9 cellular contexts compared by ENCODE assay signal in the genomic region with DNA sequence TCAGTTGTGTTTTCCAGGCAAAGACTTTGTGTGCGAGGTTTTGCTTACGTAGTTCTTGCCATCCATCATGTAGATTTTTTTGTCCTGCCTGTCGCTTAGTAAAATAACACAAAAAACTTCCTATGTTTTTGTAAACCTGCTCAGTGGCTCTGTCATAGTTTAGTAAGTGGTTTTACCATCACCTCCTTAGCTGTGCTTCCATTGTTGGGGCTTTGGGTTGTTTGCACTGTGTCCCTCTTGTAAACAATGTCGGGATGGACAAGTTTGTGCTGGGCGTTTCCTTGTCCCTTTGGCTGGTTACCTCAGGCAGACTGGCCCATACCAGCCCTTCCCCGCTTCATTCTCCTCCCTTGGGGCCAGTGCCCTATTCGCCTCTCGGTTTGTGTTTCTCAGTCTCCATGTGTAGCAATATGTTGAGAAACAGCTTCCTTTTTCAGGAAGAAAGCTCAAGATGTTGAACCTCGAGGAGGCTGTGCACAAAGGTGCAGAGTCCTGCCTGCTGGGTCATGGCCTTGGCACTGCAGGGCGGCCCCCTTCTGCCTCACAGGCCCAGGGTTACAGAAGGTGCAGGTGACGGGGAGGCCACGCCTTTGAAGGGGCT.
DNase-seq lines count a peak whose midpoint lies in the region; ATAC-seq, FAIRE-seq and TF ChIP-seq lines count a peak whose summit lies in the region.
"Had no signal": no experiment of that assay in that cellular context is flagged by ENCODE, and none has a peak within 500 bp of the region (broad histone marks: within the 10 kb centered on the region; RNA-seq: fewer than 3 reads in every experiment).

No MANE protein-coding gene starts in this region.

- H3K4me3 ChIP-seq in GM23338 (no peak overlapping the region), Peyer's patch (no peak overlapping the region), gastroesophageal sphincter (no peak overlapping the region), thyroid gland (replicated peaks in 1 of 3) (no peak overlapping the region)

- no peaks in the 10 kb centered on the region for H3K9me2 ChIP-seq in GM23338 (ENCODE audit: insufficient read depth)

- no peaks in the 10 kb centered on the region for H3K27me3 ChIP-seq in GM23338 (ENCODE audit: insufficient read depth)
- H3K27me3 ChIP-seq in Peyer's patch, result no peaks in the 10 kb centered on the region
- no peaks in the 10 kb centered on the region for H3K27me3 ChIP-seq in gastroesophageal sphincter
- no peaks in the 10 kb centered on the region for H3K27me3 ChIP-seq in thyroid gland

- H3K4me3 Mint-ChIP-seq in GM23338, result no peak overlapping the region

- no peak overlapping the region for H3K27ac ChIP-seq in GM23338 (ENCODE audit: low read depth)
- H3K27ac ChIP-seq in Peyer's patch, result peak overlapping the region in 3 of 4 donors; percentile 42 to 71 (median 62)
- H3K27ac ChIP-seq in gastroesophageal sphincter, result peak overlapping the region in 2 of 4 donors; percentile 17 to 40
- peak overlapping the region; percentile 60 to 65 (median 63) for H3K27ac ChIP-seq in thyroid gland

- intact Hi-C loops in thyroid gland (cut with DNase I), result no loop called here

- H3K4me2 ChIP-seq in GM23338, result peak overlapping the region; percentile 26; the same call in 1 of the 2 replicates

- no peaks in the 10 kb centered on the region for H3F3A ChIP-seq in GM23338 (replicated peaks; ENCODE audit: low read depth)

- H3K27ac Mint-ChIP-seq in GM23338, result peak overlapping the region; percentile 12; the same call in 1 of the 2 replicates

- DNase-seq in GM23338 (ENCODE audit: low spot score) (no peak), Peyer's patch (no peak), thyroid gland (no peak), RCC 7860 (ENCODE audit: low spot score) (no peak), NCI-H2171 (lab: John Stamatoyannopoulos, UW) (no peak)
- DNase-seq: hippocampal formation, MM.1S had no signal

- H3K9me3 Mint-ChIP-seq in GM23338, result no peaks in the 10 kb centered on the region

- TF ChIP-seq CTCF in GM23338 (conservative IDR thresholded peaks at IDR 0.05; ENCODE audit: low read depth in 2 of 2), result no peak
- no peak for TF ChIP-seq CTCF in Peyer's patch (IDR thresholded peaks at IDR 0.05)
- TF ChIP-seq CTCF in gastroesophageal sphincter (IDR thresholded peaks at IDR 0.05), result no peak
- no peak for TF ChIP-seq CTCF in thyroid gland (IDR thresholded peaks at IDR 0.05)

- H3K4me1 Mint-ChIP-seq in GM23338, result peaks cover 68% of the 10 kb centered on the region

- no peak for TF ChIP-seq EP300 in gastroesophageal sphincter (IDR thresholded peaks at IDR 0.05)

- H3K4me1 ChIP-seq in GM23338 (ENCODE audit: insufficient read depth) (peaks cover 28% of the 10 kb centered on the region), Peyer's patch (peaks cover 6 to 59% (median 8%) of the 10 kb centered on the region in 4 donors), gastroesophageal sphincter (peaks cover 0 to 45% (median 15%) of the 10 kb centered on the region in 3 donors), thyroid gland (peaks cover 32 to 85% of the 10 kb centered on the region in 2 donors)

- WGBS in gastroesophageal sphincter (ENCODE audit: low coverage in 1 of 2), 2 donors, result 33 to 58% methylated on average over 5 to 8 of the region's 12 CpGs
- 64 to 69% methylated on average over 9 to 12 of the region's 12 CpGs for WGBS in thyroid gland, 2 donors

- H3K27me3 Mint-ChIP-seq in GM23338 (ENCODE audit: insufficient read depth, low read depth, poor library complexity), result peaks cover 2% of the 10 kb centered on the region

- no peak for ATAC-seq in GM23338
- ATAC-seq in gastroesophageal sphincter, result peak; percentile 52
- ATAC-seq in GM21390 (IDR thresholded peaks at IDR 0.05; ENCODE audit: unreplicated experiment), result no peak

- peaks cover 91% of the 10 kb centered on the region for H3K79me2 ChIP-seq in GM23338 (replicated peaks; ENCODE audit: insufficient read depth)

- no peak overlapping the region for H2AFZ ChIP-seq in GM23338

- H3K36me3 ChIP-seq in GM23338 (ENCODE audit: insufficient read depth) (no peaks in the 10 kb centered on the region), Peyer's patch (no peaks in the 10 kb centered on the region), gastroesophageal sphincter (no peaks in the 10 kb centered on the region), thyroid gland (no peaks in the 10 kb centered on the region)

- no peak for FAIRE-seq in RCC 7860 (lab: Jason Lieb, UNC)

- TF ChIP-seq POLR2A in Peyer's patch (IDR thresholded peaks at IDR 0.05) (no peak), gastroesophageal sphincter (IDR thresholded peaks at IDR 0.05) (no peak), thyroid gland (IDR thresholded peaks at IDR 0.05) (no peak)

- H3K36me3 Mint-ChIP-seq in GM23338 (ENCODE audit: low read depth), result no peaks in the 10 kb centered on the region; the same call in 2 of the 3 replicates

- H3K9me3 ChIP-seq in Peyer's patch, result no peaks in the 10 kb centered on the region
- no peaks in the 10 kb centered on the region for H3K9me3 ChIP-seq in gastroesophageal sphincter
- H3K9me3 ChIP-seq in thyroid gland, result no peaks in the 10 kb centered on the region

- H4K20me1 ChIP-seq in GM23338 (replicated peaks; ENCODE audit: insufficient read depth), result peaks cover 3% of the 10 kb centered on the region; the same call in 1 of the 2 replicates

TF ChIP-seq in GM23338, 12 proteins besides CTCF, POLR2A, EP300 and RAD21 (continues in another document):
- TF ChIP-seq POLR2AphosphoS5 (IDR thresholded peaks at IDR 0.05; ENCODE audit: low read depth) (no peak), EZH2phosphoT487 (IDR thresholded peaks at IDR 0.05; ENCODE audit: unreplicated experiment) (no peak), CREB1 (CRISPR knock-in tag; IDR thresholded peaks at IDR 0.05; ENCODE audit: low read depth) (no peak), NANOG (IDR thresholded peaks at IDR 0.05; ENCODE audit: borderline replicate concordance) (no peak), STAT1 (IDR thresholded peaks at IDR 0.05; ENCODE audit: unreplicated experiment) (no peak), JUNB (IDR thresholded peaks at IDR 0.05; ENCODE audit: unreplicated experiment) (no peak)
- TF ChIP-seq, protein P1, sequence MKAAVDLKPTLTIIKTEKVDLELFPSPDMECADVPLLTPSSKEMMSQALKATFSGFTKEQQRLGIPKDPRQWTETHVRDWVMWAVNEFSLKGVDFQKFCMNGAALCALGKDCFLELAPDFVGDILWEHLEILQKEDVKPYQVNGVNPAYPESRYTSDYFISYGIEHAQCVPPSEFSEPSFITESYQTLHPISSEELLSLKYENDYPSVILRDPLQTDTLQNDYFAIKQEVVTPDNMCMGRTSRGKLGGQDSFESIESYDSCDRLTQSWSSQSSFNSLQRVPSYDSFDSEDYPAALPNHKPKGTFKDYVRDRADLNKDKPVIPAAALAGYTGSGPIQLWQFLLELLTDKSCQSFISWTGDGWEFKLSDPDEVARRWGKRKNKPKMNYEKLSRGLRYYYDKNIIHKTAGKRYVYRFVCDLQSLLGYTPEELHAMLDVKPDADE (IDR thresholded peaks at IDR 0.05), result no peak
